Comparison of ENCODE assay signal across 8 cellular contexts in the genomic region with DNA sequence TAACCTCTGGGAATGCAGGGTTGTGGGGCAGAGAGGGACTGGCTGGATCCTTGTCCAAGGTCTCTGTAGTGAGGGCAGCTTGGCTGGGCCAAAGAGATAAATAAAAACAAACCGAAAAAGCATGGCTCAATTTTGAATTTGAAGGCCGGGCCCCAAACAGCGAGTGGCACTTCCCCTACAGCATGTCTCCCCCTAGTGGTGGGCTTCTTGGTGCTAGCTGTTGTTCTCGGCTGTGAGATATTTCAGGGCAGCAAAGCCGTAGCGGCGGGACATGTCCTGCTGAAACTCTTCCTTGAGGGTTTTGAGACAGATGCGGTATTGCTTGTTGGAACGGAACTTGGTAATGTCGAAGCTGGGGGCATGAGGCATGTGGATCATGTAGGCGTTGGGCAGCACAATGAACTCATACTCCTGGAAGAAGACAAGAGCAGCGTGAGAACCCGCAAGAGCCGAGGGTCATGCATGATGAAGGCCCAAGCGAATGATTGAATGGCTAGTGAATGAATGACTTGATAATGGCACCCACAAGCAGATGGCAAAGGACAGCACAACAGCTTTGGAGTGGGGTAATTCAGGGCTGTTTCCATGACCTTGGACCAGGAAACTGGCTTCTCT.
A peak's percentile ranks its signal among the peaks of the same experiment; 100 is the strongest.
DNase-seq lines count a peak whose midpoint lies in the region; ATAC-seq and TF ChIP-seq lines count a peak whose summit lies in the region.

No MANE protein-coding gene starts in this region.

- H3K27me3 Mint-ChIP-seq in CD4-positive, alpha-beta T cell: no peaks in the 10 kb centered on the region

- H3K27ac Mint-ChIP-seq in CD4-positive, alpha-beta T cell: no peak overlapping the region

- H3K4me3 ChIP-seq in lower lobe of right lung (no peak overlapping the region), gastrocnemius medialis (no peak overlapping the region)

- in situ Hi-C loops in gastrocnemius medialis (cut with MboI; ENCODE audit: low sequenced_read_pairs in 4 of 4) (no loop called here), G401 (cut with HindIII; ENCODE audit: low sequenced_read_pairs) (no loop called here)

- TF ChIP-seq CTCF in CD4-positive, alpha-beta T cell (IDR thresholded peaks at IDR 0.05): peak; percentile 21
- peak; percentile 37 for TF ChIP-seq CTCF in lower lobe of right lung (IDR thresholded peaks at IDR 0.05)
- TF ChIP-seq CTCF in gastrocnemius medialis (IDR thresholded peaks at IDR 0.05 in 4 of 5, conservative IDR thresholded peaks at IDR 0.05 in 1 of 5): peak in 1 of 5 experiments; percentile 28

- H3K4me1 Mint-ChIP-seq in CD4-positive, alpha-beta T cell (ENCODE audit: low read depth): no peaks in the 10 kb centered on the region

- H3K4me1 ChIP-seq in lower lobe of right lung (no peaks in the 10 kb centered on the region), gastrocnemius medialis (peaks cover 13 to 37% of the 10 kb centered on the region in 2 donors)

- POLR2A ChIA-PET in CD4-positive, alpha-beta T cell (lab: Charles Lee): no interaction called here

- no peak for TF ChIP-seq POLR2A in gastrocnemius medialis (IDR thresholded peaks at IDR 0.05)

- no peaks in the 10 kb centered on the region for H3K27me3 ChIP-seq in CD4-positive, alpha-beta T cell (ENCODE audit: control insufficient read depth, insufficient read depth, low read length)
- no peaks in the 10 kb centered on the region for H3K27me3 ChIP-seq in lower lobe of right lung (ENCODE audit: low read depth)
- no peaks in the 10 kb centered on the region for H3K27me3 ChIP-seq in gastrocnemius medialis

- no peak overlapping the region for H3K4me3 Mint-ChIP-seq in CD4-positive, alpha-beta T cell

- H3K27ac ChIP-seq in CD4-positive, alpha-beta T cell (ENCODE audit: low read depth, low read length): no peak overlapping the region
- H3K27ac ChIP-seq in lower lobe of right lung (no peak overlapping the region), gastrocnemius medialis (peak overlapping the region in 1 of 4 donors; percentile 63)

- intact Hi-C loops in CD4-positive, alpha-beta T cell (cut with DNase I, micrococcal nuclease): no loop called here
- intact Hi-C loops in lower lobe of right lung (cut with DNase I): no loop called here
- intact Hi-C loops in gastrocnemius medialis (cut with DNase I; ENCODE audit: low total_unique reads): no loop called here

- no peaks in the 10 kb centered on the region for H3K9me3 Mint-ChIP-seq in CD4-positive, alpha-beta T cell

- H3K9me3 ChIP-seq in CD4-positive, alpha-beta T cell (ENCODE audit: control insufficient read depth, low read length): no peaks in the 10 kb centered on the region
- H3K9me3 ChIP-seq in lower lobe of right lung (no peaks in the 10 kb centered on the region), gastrocnemius medialis (no peaks in the 10 kb centered on the region)

- DNase-seq in CD4-positive, alpha-beta T cell: no peak
- DNase-seq in GM19240 (ENCODE audit: insufficient read length, low spot score) (peak; percentile 45), UCSD-AML1 (lab: John Stamatoyannopoulos, UW; ENCODE audit: unreplicated experiment) (peak; percentile 17), lower lobe of right lung (no peak), gastrocnemius medialis (no peak), G401 (ENCODE audit: low spot score) (no peak), NCI-H748 treated with DMSO at 0.1 percent for 48 hours (lab: John Stamatoyannopoulos, UW) (no peak)
- DNase-seq in stimulated activated naive CD4-positive, alpha-beta T cell treated with Interleukin-2 at 50 U/mL for 16 hours (lab: John Stamatoyannopoulos, UW): no peak

- H3K36me3 ChIP-seq in lower lobe of right lung: peaks cover 12% of the 10 kb centered on the region
- H3K36me3 ChIP-seq in gastrocnemius medialis: peaks cover 0 to 13% of the 10 kb centered on the region in 2 donors

- CTCF ChIA-PET in CD4-positive, alpha-beta T cell (lab: Charles Lee): no interaction called here

- no peak for ATAC-seq in CD4-positive, alpha-beta T cell (ENCODE audit: poor library complexity)
- ATAC-seq in lower lobe of right lung (no peak), gastrocnemius medialis (no peak)

- no peaks in the 10 kb centered on the region for H3K36me3 Mint-ChIP-seq in CD4-positive, alpha-beta T cell (ENCODE audit: low read depth)

Comparison
In these comparisons a context has a peak if more than half of its experiments do, and no peak if none do; other contexts are left out.
1. DNase-seq: peak in GM19240 (single experiment) and UCSD-AML1 (single experiment); none in CD4-positive, alpha-beta T cell (0 of 10), lower lobe of right lung (single experiment), gastrocnemius medialis (0 of 2), G401 (single experiment), stimulated activated naive CD4-positive, alpha-beta T cell treated with Interleukin-2 at 50 U/mL for 16 hours (single experiment) and NCI-H748 treated with DMSO at 0.1 percent for 48 hours (single experiment).